Comparison of ENCODE assay signal across 23 cellular contexts in the genomic region with DNA sequence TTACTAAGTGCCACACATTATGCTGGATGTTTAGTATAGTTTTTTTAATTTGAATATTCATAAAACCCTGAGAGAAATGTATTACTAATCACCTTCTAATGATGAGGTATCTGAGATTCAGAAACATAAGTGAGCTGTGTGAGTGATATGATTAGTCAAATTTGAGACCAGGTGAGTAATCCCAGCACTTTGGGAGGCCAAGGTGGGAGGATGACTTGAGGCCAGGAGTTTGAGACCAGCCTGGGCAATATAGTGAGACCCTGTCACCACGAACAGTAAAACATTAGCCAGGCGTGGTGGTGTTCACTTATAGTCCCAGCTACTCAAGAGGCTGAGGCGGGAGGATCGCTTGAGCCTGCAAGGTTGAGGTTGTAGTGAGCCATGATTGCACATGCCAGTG.
A peak's percentile ranks its signal among the peaks of the same experiment; 100 is the strongest.
DNase-seq lines count a peak whose midpoint lies in the region; ATAC-seq, FAIRE-seq and TF ChIP-seq lines count a peak whose summit lies in the region.
"Had no signal": no experiment of that assay in that cellular context is flagged by ENCODE, and none has a peak within 500 bp of the region (broad histone marks: within the 10 kb centered on the region; RNA-seq: fewer than 3 reads in every experiment).

No MANE protein-coding gene starts in this region.

- no peaks in the 10 kb centered on the region for H3K27me3 ChIP-seq in H1 (replicated peaks in 1 of 4; ENCODE audit: control insufficient read depth in 3 of 4, extremely low read depth in 1 of 4, insufficient read depth in 3 of 4, low read length in 3 of 4)
- H3K27me3 ChIP-seq: MG63 had no signal

- H3K27me3 Mint-ChIP-seq in activated T-cell treated with anti-CD3 and anti-CD28 coated beads, Interleukin-2, amount 50 U/mL, for 4 hours (ENCODE audit: low read depth) = no peaks in the 10 kb centered on the region
- H3K27me3 Mint-ChIP-seq in activated T-cell treated with anti-CD3 and anti-CD28 coated beads, Interleukin-2, amount 50 U/mL, for 24 hours = no peaks in the 10 kb centered on the region
- no peaks in the 10 kb centered on the region for H3K27me3 Mint-ChIP-seq in stimulated activated naive CD8-positive, alpha-beta T cell treated with anti-CD3 and anti-CD28 coated beads, Interleukin-15, amount 100 ng/mL, for 72 hours
- H3K27me3 Mint-ChIP-seq: CD4-positive, alpha-beta memory T cell had no signal

- H3K4ac ChIP-seq in H1 (replicated peaks; ENCODE audit: insufficient read length, low read depth, low read length) = peak overlapping the region; percentile 54

- no peak overlapping the region for H3K9ac ChIP-seq in H1 (replicated peaks in 1 of 4; ENCODE audit: extremely low read depth in 1 of 4, low read depth in 3 of 4, low read length in 3 of 4)

- peak overlapping the region; percentile 5; the same call in 1 of the 2 replicates for H2BK5ac ChIP-seq in H1 (ENCODE audit: low read depth, low read length)

- H3K23ac ChIP-seq in H1 (ENCODE audit: insufficient read length) = no peak overlapping the region

- peak overlapping the region; percentile 24 for H2BK120ac ChIP-seq in H1 (replicated peaks; ENCODE audit: low read depth, low read length)

- no peak overlapping the region for H3K27ac Mint-ChIP-seq in activated T-cell treated with anti-CD3 and anti-CD28 coated beads, Interleukin-2, amount 50 U/mL, for 24 hours
- no peak overlapping the region for H3K27ac Mint-ChIP-seq in stimulated activated naive CD8-positive, alpha-beta T cell treated with anti-CD3 and anti-CD28 coated beads, Interleukin-15, amount 100 ng/mL, for 72 hours

- no peak overlapping the region for H3K4me2 ChIP-seq in H1 (ENCODE audit: insufficient read depth in 1 of 2, low read depth in 2 of 2, low read length in 2 of 2)

- H3K79me2 ChIP-seq in H1 (ENCODE audit: control insufficient read depth in 1 of 2, insufficient read depth in 2 of 2, low read length in 2 of 2) = no peaks in the 10 kb centered on the region

- H4K8ac ChIP-seq in H1 (ENCODE audit: extremely low read depth, insufficient read depth, low read length) = no peak overlapping the region

- H2AK5ac ChIP-seq in H1 (ENCODE audit: low read depth, low read length) = no peak overlapping the region

- no peak for TF ChIP-seq EP300 in H1 (IDR thresholded peaks at IDR 0.05; ENCODE audit: borderline replicate concordance in 1 of 2, low read depth in 2 of 2, low read length in 2 of 2)

- no peaks in the 10 kb centered on the region for H3K9me3 ChIP-seq in H1 (ENCODE audit: insufficient read depth in 2 of 2, low read depth in 1 of 2, low read length in 1 of 2)
- H3K9me3 ChIP-seq: MG63 had no signal

- no peak overlapping the region for H3K56ac ChIP-seq in H1 (replicated peaks; ENCODE audit: insufficient read length, low read depth, low read length)

- peak overlapping the region; percentile 5; the same call in 1 of the 2 replicates for H2BK20ac ChIP-seq in H1 (ENCODE audit: low read length)

- H3K36me3 ChIP-seq in H1 (ENCODE audit: control insufficient read depth in 2 of 4, insufficient read depth in 4 of 4, low read length in 3 of 4) = no peaks in the 10 kb centered on the region
- H3K36me3 ChIP-seq: MG63 had no signal

- no peak for TF ChIP-seq CTCF in H1 (IDR thresholded peaks at IDR 0.05; ENCODE audit: control extremely low read depth in 1 of 3, insufficient read depth in 1 of 3, low read depth in 1 of 3, low read length in 3 of 3)

- H4K91ac ChIP-seq in H1 (replicated peaks; ENCODE audit: insufficient read length, low read length) = peak overlapping the region; percentile 82

- peak; percentile 32 to 53 for ATAC-seq in activated T-cell treated with anti-CD3 and anti-CD28 coated beads, Interleukin-2, amount 50 U/mL, for 4 hours
- ATAC-seq in stimulated activated naive CD8-positive, alpha-beta T cell treated with anti-CD3 and anti-CD28 coated beads, Interleukin-15, amount 100 ng/mL, for 72 hours = peak; percentile 54
- ATAC-seq in stimulated activated naive CD8-positive, alpha-beta T cell treated with anti-CD3 and anti-CD28 coated beads, Interleukin-15, Interleukin-2, amounts not matched to agents 100 U/mL and 50 U/mL, for 24 hours = no peak
- ATAC-seq: GM23338, HCT116 had no signal

- FAIRE-seq in H1 (lab: Jason Lieb, UNC) (no peak), urothelium cell line (lab: Jason Lieb, UNC) (peak; percentile 53)
- FAIRE-seq: GM19239 had no signal

- TF ChIP-seq RAD21 in H1 (IDR thresholded peaks at IDR 0.05 in 1 of 2, conservative IDR thresholded peaks at IDR 0.05 in 1 of 2; ENCODE audit: low read depth in 2 of 2, low read length in 2 of 2) = no peak

- H3K4me1 ChIP-seq in H1 (replicated peaks in 1 of 4; ENCODE audit: control insufficient read depth in 3 of 4, insufficient read depth in 4 of 4, low read length in 3 of 4) = peaks cover 8 to 29% (median 23%) of the 10 kb centered on the region in 4 experiments

- H3K79me1 ChIP-seq in H1 (ENCODE audit: low read depth, low read length) = no peaks in the 10 kb centered on the region

- no peak overlapping the region for H3K14ac ChIP-seq in H1 (ENCODE audit: insufficient read length)

- no peak overlapping the region for H3K4me3 Mint-ChIP-seq in activated T-cell treated with anti-CD3 and anti-CD28 coated beads, Interleukin-2, amount 50 U/mL, for 4 hours
- no peak overlapping the region for H3K4me3 Mint-ChIP-seq in activated T-cell treated with anti-CD3 and anti-CD28 coated beads, Interleukin-2, amount 50 U/mL, for 24 hours
- no peak overlapping the region for H3K4me3 Mint-ChIP-seq in stimulated activated naive CD8-positive, alpha-beta T cell treated with anti-CD3 and anti-CD28 coated beads, Interleukin-15, amount 100 ng/mL, for 72 hours
- H3K4me3 Mint-ChIP-seq: CD4-positive, alpha-beta memory T cell; GM23338 had no signal

- H2AFZ ChIP-seq in H1 (ENCODE audit: low read length) = no peak overlapping the region
- H2AFZ ChIP-seq: GM23338 had no signal

- H3K4me1 Mint-ChIP-seq in activated T-cell treated with anti-CD3 and anti-CD28 coated beads, Interleukin-2, amount 50 U/mL, for 4 hours (ENCODE audit: low read depth) = peaks cover 62% of the 10 kb centered on the region
- peaks cover 69% of the 10 kb centered on the region for H3K4me1 Mint-ChIP-seq in activated T-cell treated with anti-CD3 and anti-CD28 coated beads, Interleukin-2, amount 50 U/mL, for 24 hours (ENCODE audit: low read depth)
- peaks cover 72% of the 10 kb centered on the region for H3K4me1 Mint-ChIP-seq in stimulated activated naive CD8-positive, alpha-beta T cell treated with anti-CD3 and anti-CD28 coated beads, Interleukin-15, amount 100 ng/mL, for 72 hours

- no peaks in the 10 kb centered on the region for H3K36me3 Mint-ChIP-seq in activated T-cell treated with anti-CD3 and anti-CD28 coated beads, Interleukin-2, amount 50 U/mL, for 4 hours (ENCODE audit: insufficient read depth)
- H3K36me3 Mint-ChIP-seq in activated T-cell treated with anti-CD3 and anti-CD28 coated beads, Interleukin-2, amount 50 U/mL, for 24 hours (ENCODE audit: low read depth) = no peaks in the 10 kb centered on the region
- H3K36me3 Mint-ChIP-seq: CD4-positive, alpha-beta memory T cell had no signal

- no peak overlapping the region for H4K5ac ChIP-seq in H1 (ENCODE audit: insufficient read length, low read depth, low read length)

- no peak overlapping the region for H3K27ac ChIP-seq in H1 (ENCODE audit: low read depth, low read length)
- H3K27ac ChIP-seq: HL-60 had no signal

- WGBS in H1 (ENCODE audit: extremely low coverage in 1 of 2, insufficient coverage in 1 of 2, insufficient read length in 1 of 2, insufficient replicate concordance in 2 of 2, low coverage in 1 of 2, low lambda C conversion rate in 2 of 2, missing lambda C conversion rate in 1 of 2), 2 experiments = 92% methylated on average over 4 of the region's 4 CpGs; no CpG with 5 or more reads in 1 of the 2 experiments

- no peak overlapping the region for H3K18ac ChIP-seq in H1 (ENCODE audit: extremely low read depth, low read length)

- H4K20me1 ChIP-seq in H1 (replicated peaks in 1 of 2; ENCODE audit: control insufficient read depth in 1 of 2, insufficient read depth in 2 of 2, low read length in 2 of 2) = no peaks in the 10 kb centered on the region

- H3K9me3 Mint-ChIP-seq in activated T-cell treated with anti-CD3 and anti-CD28 coated beads, Interleukin-2, amount 50 U/mL, for 4 hours = no peaks in the 10 kb centered on the region
- no peaks in the 10 kb centered on the region for H3K9me3 Mint-ChIP-seq in activated T-cell treated with anti-CD3 and anti-CD28 coated beads, Interleukin-2, amount 50 U/mL, for 24 hours
- H3K9me3 Mint-ChIP-seq in stimulated activated naive CD8-positive, alpha-beta T cell treated with anti-CD3 and anti-CD28 coated beads, Interleukin-15, amount 100 ng/mL, for 72 hours = no peaks in the 10 kb centered on the region
- H3K9me3 Mint-ChIP-seq: CD4-positive, alpha-beta memory T cell; GM23338 had no signal

- no peak overlapping the region for H2BK15ac ChIP-seq in H1 (ENCODE audit: low read length)

- no peaks in the 10 kb centered on the region for H3K23me2 ChIP-seq in H1 (ENCODE audit: low read depth, low read length)

- no peak overlapping the region for H3K4me3 ChIP-seq in H1 (ENCODE audit: extremely low read depth in 1 of 4, insufficient read depth in 2 of 4, low read depth in 3 of 4, low read length in 4 of 4)
- H3K4me3 ChIP-seq: GM23338, MG63 had no signal

- H2BK12ac ChIP-seq in H1 (ENCODE audit: low read depth, low read length) = no peak overlapping the region; the same call in 1 of the 2 replicates

- DNase-seq in activated T-cell treated with anti-CD3 and anti-CD28 coated beads, Interleukin-2, amount 50 U/mL, for 4 hours = no peak
- no peak for DNase-seq in activated T-cell treated with anti-CD3 and anti-CD28 coated beads, Interleukin-2, amount 50 U/mL, for 24 hours
- no peak for DNase-seq in stimulated activated naive CD8-positive, alpha-beta T cell treated with anti-CD3 and anti-CD28 coated beads, Interleukin-15, amount 100 ng/mL, for 72 hours
- no peak for DNase-seq in stimulated activated naive CD8-positive, alpha-beta T cell treated with anti-CD3 and anti-CD28 coated beads, Interleukin-15, Interleukin-2, amounts not matched to agents 100 U/mL and 50 U/mL, for 24 hours
- no peak for DNase-seq in H1 (ENCODE audit: low read depth in 1 of 2, low spot score in 2 of 2)
- DNase-seq in urothelium cell line (ENCODE audit: low spot score) = no peak
- no peak for DNase-seq in NCI-H748 treated with DMSO at 0.1 percent for 48 hours (lab: John Stamatoyannopoulos, UW)
- no peak for DNase-seq in NCI-H526 (lab: John Stamatoyannopoulos, UW)
- DNase-seq: CD4-positive, alpha-beta memory T cell; GF-D8; Kasumi-1; MG63; NCI-H1048; NCI-H1436 treated with DMSO at 0.1 percent for 48 hours; NCI-H2081; NCI-H2171 treated with DMSO at 0.1 percent for 48 hours; NCI-H774; RPMI8226; SHP77 treated with DMSO at 0.1 percent for 48 hours had no signal

- CTCF ChIA-PET in H1 (lab: Charles Lee; ENCODE audit: partially characterized antibody) = no interaction called here

- POLR2A ChIA-PET in H1 (lab: Charles Lee; ENCODE audit: partially characterized antibody) = no interaction called here

- no peak for TF ChIP-seq POLR2A in H1 (IDR thresholded peaks at IDR 0.05; ENCODE audit: control extremely low read depth in 1 of 2, low read depth in 2 of 2, low read length in 2 of 2)

TF ChIP-seq in H1, 55 proteins besides CTCF, POLR2A, EP300 and RAD21 (continues in another document):
- TF ChIP-seq TAF7 (optimal IDR thresholded peaks at IDR 0.05; ENCODE audit: borderline replicate concordance, low read depth, low read length) = no peak
- TF ChIP-seq HDAC6 (IDR thresholded peaks at IDR 0.05; ENCODE audit: low read depth, low read length) = no peak
- TF ChIP-seq TCF12 (IDR thresholded peaks at IDR 0.05; ENCODE audit: low read depth, low read length) = no peak
